ENCODE assay signal across 31 cellular contexts in the genomic region with DNA sequence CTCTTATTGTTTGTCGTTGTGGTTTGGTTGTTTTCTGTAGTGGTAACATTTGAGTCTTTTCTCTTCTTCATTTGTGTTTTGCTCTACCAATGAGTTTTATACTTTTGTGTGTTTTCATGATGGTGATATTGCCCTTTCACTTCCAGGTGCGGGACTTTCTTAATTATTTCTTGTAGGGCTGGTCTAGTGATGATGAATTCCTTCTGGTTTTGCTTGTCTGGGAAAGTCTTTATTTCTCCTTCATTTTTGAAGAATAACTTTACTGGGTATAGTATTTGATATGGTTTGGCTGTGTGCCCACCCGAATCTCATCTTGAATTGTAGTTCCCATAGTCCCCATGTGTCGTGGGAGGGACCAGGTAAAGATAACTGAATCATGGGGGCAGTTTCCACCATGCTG. TPM values are rescaled to one million over a fixed set of nuclear protein-coding genes. Genes with fewer than 3 reads are reported as not detected.
"Had no signal": no experiment of that assay in that cellular context is flagged by ENCODE, and none has a peak within 500 bp of the region (broad histone marks: within the 10 kb centered on the region; RNA-seq: fewer than 3 reads in every experiment).

No MANE protein-coding gene starts in this region.

- H3K4me3 ChIP-seq: stomach, suprapubic skin, testis, thoracic aorta, thyroid gland, tibial artery, tibial nerve, transverse colon, upper lobe of left lung, upper lobe of right lung, uterus, vagina had no signal

- FAIRE-seq: urothelium cell line had no signal

- DNase-seq: stimulated activated CD4-positive, alpha-beta T cell treated with anti-CD3 and anti-CD28 coated beads, Interleukin-2, amount 100 ng/mL, for 48 hours; stimulated activated CD4-positive, alpha-beta T cell treated with anti-CD3 and anti-CD28 coated beads, Interleukin-4, amount 100 ng/mL, for 1 hour; stimulated activated CD4-positive, alpha-beta T cell treated with anti-CD3 and anti-CD28 coated beads, Interleukin-4, amount 100 ng/mL, for 24 hours; stimulated activated CD4-positive, alpha-beta T cell treated with anti-CD3 and anti-CD28 coated beads, Interleukin-4, amount 100 ng/mL, for 4 hours; stimulated activated CD8-positive, alpha-beta memory T cell treated with anti-CD3 and anti-CD28 coated beads, Interleukin-4, amount 100 ng/mL, for 48 hours; stimulated activated naive B cell treated with anti-CD40 and anti-IgM and Interleukin-4, amounts not matched to agents 10 μg/mL and 1 μg/mL and 100 μg/mL, for 72 hours; stimulated activated naive CD4-positive, alpha-beta T cell; stimulated activated naive CD4-positive, alpha-beta T cell treated with Interleukin-2 at 50 U/mL for 16 hours; stimulated activated naive CD8-positive, alpha-beta T cell treated with anti-CD3 and anti-CD28 coated beads, Interleukin-15, amount 100 ng/mL, for 72 hours; stimulated activated naive CD8-positive, alpha-beta T cell treated with anti-CD3 and anti-CD28 coated beads, Interleukin-15, Interleukin-2, amounts not matched to agents 100 U/mL and 50 U/mL, for 24 hours; stomach; substantia nigra; testis; thyroid gland; transverse colon; trophoblast cell; upper lobe of left lung; upper lobe of right lung; uterus had no signal

- ATAC-seq: stimulated activated effector memory CD8-positive, alpha-beta T cell treated with anti-CD3 and anti-CD28 coated beads, Interleukin-12 subunit alpha, Interleukin-12 subunit beta, amount 100 ng/mL, for 72 hours; stimulated activated memory B cell treated with anti-CD40 and anti-IgM and Interleukin-4, amounts not matched to agents 10 μg/mL and 1 μg/mL and 100 μg/mL, for 72 hours; stimulated activated naive B cell treated with anti-CD40 and anti-IgM and Interleukin-4, amounts not matched to agents 10 μg/mL and 1 μg/mL and 100 μg/mL, for 72 hours; stimulated activated naive CD8-positive, alpha-beta T cell treated with anti-CD3 and anti-CD28 coated beads, Interleukin-15, amount 100 ng/mL, for 72 hours; stimulated activated naive CD8-positive, alpha-beta T cell treated with anti-CD3 and anti-CD28 coated beads, Interleukin-15, Interleukin-2, amounts not matched to agents 100 U/mL and 50 U/mL, for 24 hours; upper lobe of right lung had no signal

- H3K27ac ChIP-seq: stomach, suprapubic skin, testis, thoracic aorta, thyroid gland, tibial artery, tibial nerve, transverse colon, upper lobe of left lung, upper lobe of right lung, uterus, vagina had no signal

- H3K9me3 ChIP-seq: testis, thyroid gland, vagina had no signal

- H3K36me3 ChIP-seq: stomach, suprapubic skin, thoracic aorta, thyroid gland, tibial artery, tibial nerve, transverse colon, upper lobe of left lung, upper lobe of right lung, uterus, vagina had no signal

- H3K4me1 ChIP-seq: stomach, suprapubic skin, testis, thyroid gland, tibial artery, tibial nerve, transverse colon, upper lobe of left lung, upper lobe of right lung, uterus, vagina had no signal

- H3K27me3 ChIP-seq: suprapubic skin, testis, thyroid gland, tibial nerve, transverse colon, upper lobe of left lung, upper lobe of right lung, uterus, vagina had no signal

RNA-seq across cellular contexts. Expression of a gene that starts 6.8 kb away (rescaled TPM):
- total RNA-seq: subcutaneous adipose tissue, suprapubic skin, temporal lobe, thoracic aorta, ureter, urinary bladder, vagina had no signal
- polyA plus RNA-seq: stomach, urinary bladder had no signal

RNA-seq across cellular contexts. Expression of a gene that starts 24.3 kb away (rescaled TPM):
- total RNA-seq: uterus had no signal

RNA-seq across cellular contexts. Expression of a gene that starts 54.3 kb away (rescaled TPM):
- total RNA-seq: suprapubic skin, thyroid gland, ureter, vagina had no signal
